ENCODE assay signal across 1 cellular context in the genomic region with DNA sequence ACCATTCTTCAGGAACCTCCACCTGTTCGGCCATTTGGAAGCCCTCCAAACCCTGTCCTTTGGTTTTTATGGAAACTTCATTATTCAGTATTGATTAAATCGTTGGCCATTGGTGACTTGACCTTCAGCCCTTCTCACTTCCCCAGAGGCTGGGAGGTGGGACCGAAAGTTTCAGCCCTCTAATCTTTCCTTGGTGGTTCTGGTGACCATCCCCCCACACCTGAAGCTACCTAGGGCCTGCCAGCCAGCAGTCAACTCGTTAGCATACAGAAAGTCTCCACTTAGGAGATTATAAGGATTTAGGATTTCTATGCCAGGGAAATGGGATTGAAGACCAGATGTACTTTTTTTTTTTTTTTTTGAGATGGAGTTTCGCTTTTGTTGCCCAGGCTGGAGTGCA.
TF ChIP-seq lines count a peak whose summit lies in the region.

No MANE protein-coding gene starts in this region.

TF ChIP-seq in H1, 55 proteins besides CTCF, POLR2A, EP300 and RAD21:
- no peak for TF ChIP-seq TAF7 (optimal IDR thresholded peaks at IDR 0.05; ENCODE audit: borderline replicate concordance, low read depth, low read length)
- no peak for TF ChIP-seq CHD7 (IDR thresholded peaks at IDR 0.05; ENCODE audit: insufficient replicate concordance, low read length)
- no peak for TF ChIP-seq RFX5 (IDR thresholded peaks at IDR 0.05; ENCODE audit: borderline replicate concordance, low read depth, low read length)
- no peak for TF ChIP-seq MAX (IDR thresholded peaks at IDR 0.05)
- TF ChIP-seq KDM4A (IDR thresholded peaks at IDR 0.05; ENCODE audit: low read depth, low read length, severe bottlenecking) = no peak
- TF ChIP-seq RXRA (IDR thresholded peaks at IDR 0.05; ENCODE audit: insufficient read depth, low read depth, low read length) = no peak
- TF ChIP-seq FOSL1 (IDR thresholded peaks at IDR 0.05; ENCODE audit: insufficient read depth, low read depth, low read length) = no peak
